8 cellular contexts compared by ENCODE assay signal in the genomic region with DNA sequence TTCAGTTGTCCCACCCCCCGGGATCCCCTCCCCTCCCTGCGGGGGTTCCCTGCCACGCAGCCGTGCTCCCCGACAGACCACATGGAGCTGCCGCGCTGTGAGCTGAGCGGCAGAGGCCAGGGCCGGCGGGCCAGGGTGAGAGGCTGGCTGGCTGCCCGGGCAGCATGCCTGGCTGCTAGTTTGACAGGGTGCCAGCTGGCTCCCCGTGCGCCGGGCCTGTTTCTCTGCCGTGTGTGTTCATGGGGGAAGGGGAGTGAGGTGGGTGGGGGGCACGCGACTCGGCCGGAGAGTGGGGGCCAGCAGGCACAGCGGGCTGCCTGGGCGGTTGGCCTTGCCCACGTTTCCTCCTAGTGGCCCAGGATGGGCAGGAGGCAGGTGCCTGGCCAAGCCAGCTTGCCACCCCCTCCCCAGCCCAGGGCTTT. TPM values are rescaled to one million over a fixed set of nuclear protein-coding genes. Genes with fewer than 3 reads are reported as not detected.
DNase-seq lines count a peak whose midpoint lies in the region; ATAC-seq and TF ChIP-seq lines count a peak whose summit lies in the region.

No MANE protein-coding gene starts in this region.

- TF ChIP-seq CTCF in colonic mucosa (IDR thresholded peaks at IDR 0.05), result no peak

- ATAC-seq in naive thymus-derived CD4-positive, alpha-beta T cell, result peak; percentile 32
- ATAC-seq in stimulated activated memory B cell treated with anti-CD40 and anti-IgM and Interleukin-4, amounts not matched to agents 10 μg/mL and 1 μg/mL and 100 μg/mL, for 72 hours, result no peak

- H3K36me3 ChIP-seq in colonic mucosa, result no peaks in the 10 kb centered on the region
- H3K36me3 ChIP-seq in naive thymus-derived CD4-positive, alpha-beta T cell (ENCODE audit: control insufficient read depth in 2 of 3, insufficient read depth in 3 of 3, low read length in 3 of 3), result no peaks in the 10 kb centered on the region
- no peaks in the 10 kb centered on the region for H3K36me3 ChIP-seq in H7 (replicated peaks; ENCODE audit: control insufficient read depth, insufficient read depth, low read length)

- H3K9me3 Mint-ChIP-seq in naive thymus-derived CD4-positive, alpha-beta T cell, result no peaks in the 10 kb centered on the region
- no peaks in the 10 kb centered on the region for H3K9me3 Mint-ChIP-seq in stimulated activated memory B cell treated with anti-CD40 and anti-IgM and Interleukin-4, amounts not matched to agents 10 μg/mL and 1 μg/mL and 100 μg/mL, for 72 hours

- peaks cover 31% of the 10 kb centered on the region for H3K4me1 ChIP-seq in colonic mucosa
- H3K4me1 ChIP-seq in naive thymus-derived CD4-positive, alpha-beta T cell (ENCODE audit: control insufficient read depth in 2 of 2, insufficient read depth in 2 of 2, low read length in 2 of 2), result peaks cover 0 to 25% of the 10 kb centered on the region in 2 donors

- H3K9me3 ChIP-seq in colonic mucosa, result no peaks in the 10 kb centered on the region
- no peaks in the 10 kb centered on the region for H3K9me3 ChIP-seq in naive thymus-derived CD4-positive, alpha-beta T cell (ENCODE audit: control insufficient read depth in 2 of 3, low read length in 3 of 3)

- no peaks in the 10 kb centered on the region for H3K36me3 Mint-ChIP-seq in naive thymus-derived CD4-positive, alpha-beta T cell
- H3K36me3 Mint-ChIP-seq in stimulated activated memory B cell treated with anti-CD40 and anti-IgM and Interleukin-4, amounts not matched to agents 10 μg/mL and 1 μg/mL and 100 μg/mL, for 72 hours, result no peaks in the 10 kb centered on the region

- H3K4me3 Mint-ChIP-seq in naive thymus-derived CD4-positive, alpha-beta T cell, result peak overlapping the region in 1 of 10 donors; percentile 63
- no peak overlapping the region for H3K4me3 Mint-ChIP-seq in stimulated activated memory B cell treated with anti-CD40 and anti-IgM and Interleukin-4, amounts not matched to agents 10 μg/mL and 1 μg/mL and 100 μg/mL, for 72 hours

- peaks cover 5 to 15% (median 9%) of the 10 kb centered on the region in 5 donors for H3K27me3 Mint-ChIP-seq in naive thymus-derived CD4-positive, alpha-beta T cell
- H3K27me3 Mint-ChIP-seq in stimulated activated memory B cell treated with anti-CD40 and anti-IgM and Interleukin-4, amounts not matched to agents 10 μg/mL and 1 μg/mL and 100 μg/mL, for 72 hours, result peaks cover 49% of the 10 kb centered on the region

- intact Hi-C loops in colonic mucosa (cut with DNase I), result no loop called here
- intact Hi-C loops in naive thymus-derived CD4-positive, alpha-beta T cell (cut with micrococcal nuclease), result no loop called here

- DNase-seq in ELR (ENCODE audit: low read depth) (peak; percentile 67), NCI-H226 (peak; percentile 73), colonic mucosa (peak; percentile 86), NCI-H748 (lab: John Stamatoyannopoulos, UW; ENCODE audit: unreplicated experiment) (no peak), T-helper 2 cell (no peak), H7 (no peak)
- DNase-seq in naive thymus-derived CD4-positive, alpha-beta T cell, result peak in 1 of 9 donors; percentile 23

- no peak overlapping the region for H3K27ac ChIP-seq in colonic mucosa
- no peak overlapping the region for H3K27ac ChIP-seq in naive thymus-derived CD4-positive, alpha-beta T cell (ENCODE audit: low read depth, low read length)

- CTCF ChIA-PET in naive thymus-derived CD4-positive, alpha-beta T cell (lab: Charles Lee), result no interaction called here

- H3K4me3 ChIP-seq in colonic mucosa (no peak overlapping the region), H7 (ENCODE audit: insufficient read depth, low read depth, low read length) (no peak overlapping the region)
- H3K4me3 ChIP-seq in naive thymus-derived CD4-positive, alpha-beta T cell (ENCODE audit: low read length), result no peak overlapping the region

- H3K27me3 ChIP-seq in colonic mucosa (no peaks in the 10 kb centered on the region), H7 (ENCODE audit: control insufficient read depth, insufficient read depth, low read length) (no peaks in the 10 kb centered on the region)
- H3K27me3 ChIP-seq in naive thymus-derived CD4-positive, alpha-beta T cell (ENCODE audit: control insufficient read depth in 2 of 2, insufficient read depth in 2 of 2, low read length in 2 of 2), result peaks cover 6 to 14% of the 10 kb centered on the region in 2 donors

- POLR2A ChIA-PET in naive thymus-derived CD4-positive, alpha-beta T cell (lab: Charles Lee), result no interaction called here

- no peak overlapping the region for H3K27ac Mint-ChIP-seq in naive thymus-derived CD4-positive, alpha-beta T cell
- no peak overlapping the region for H3K27ac Mint-ChIP-seq in stimulated activated memory B cell treated with anti-CD40 and anti-IgM and Interleukin-4, amounts not matched to agents 10 μg/mL and 1 μg/mL and 100 μg/mL, for 72 hours

- peaks cover 0 to 9% (median 5%) of the 10 kb centered on the region in 7 donors for H3K4me1 Mint-ChIP-seq in naive thymus-derived CD4-positive, alpha-beta T cell
- peaks cover 9% of the 10 kb centered on the region for H3K4me1 Mint-ChIP-seq in stimulated activated memory B cell treated with anti-CD40 and anti-IgM and Interleukin-4, amounts not matched to agents 10 μg/mL and 1 μg/mL and 100 μg/mL, for 72 hours

- peak overlapping the region in 1 of 2 donors; percentile 14 for H3K9ac ChIP-seq in colonic mucosa (ENCODE audit: low read depth in 2 of 2, low read length in 2 of 2)

RNA-seq across cellular contexts. Expression of a gene that starts 34.1 kb away (rescaled TPM):
- 10 to 100 TPM; 12.5 to 26.3 TPM for total RNA-seq in colonic mucosa
- total RNA-seq in naive thymus-derived CD4-positive, alpha-beta T cell, result 1 to 10 TPM in 1 of 5 experiments, under 1 TPM in 3, not detected in 1; 0.05 to 3.8 (median 0.68) TPM
- polyA plus RNA-seq in naive thymus-derived CD4-positive, alpha-beta T cell, result not detected
- 8.7 and 19.7 TPM in 2 replicates for total RNA-seq in H7 (2014; rRNA removed; shearing (Covaris generic))

Comparison
In these comparisons a context has a peak if more than half of its experiments do, and no peak if none do; other contexts are left out.
1. DNase-seq: peak in ELR (single experiment), NCI-H226 (single experiment) and colonic mucosa (single experiment); none in NCI-H748 (single experiment), T-helper 2 cell (0 of 5) and H7 (single experiment).